ENCODE assay signal across 1 cellular context in the genomic region with DNA sequence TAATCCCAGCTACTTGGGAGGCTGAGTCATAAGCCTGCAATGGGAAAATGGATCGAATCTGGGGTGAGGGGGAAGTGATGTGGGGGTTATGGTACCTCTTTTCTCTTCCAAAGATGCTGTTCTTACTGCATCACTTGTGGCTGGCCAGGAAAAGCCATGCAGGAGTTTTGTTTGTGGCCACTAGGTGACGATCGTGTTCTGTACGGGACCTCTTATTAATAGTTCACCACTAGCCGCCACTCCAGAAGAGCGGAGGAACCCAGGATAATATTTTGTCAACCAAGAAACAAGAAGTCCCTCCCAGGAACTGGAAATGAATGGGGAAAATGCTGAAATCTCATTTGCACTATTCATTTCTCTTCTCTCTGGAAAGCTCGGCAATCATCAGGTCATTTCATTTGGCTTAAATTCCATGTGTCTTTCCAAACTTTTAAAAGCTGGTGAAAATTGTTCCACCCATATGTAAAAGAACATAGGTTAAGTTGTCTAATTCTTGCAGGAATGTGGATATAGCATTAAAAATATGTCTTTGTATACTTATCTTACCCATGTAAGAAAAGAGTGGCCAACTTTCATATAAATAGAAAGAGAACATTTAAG.
TF ChIP-seq lines count a peak whose summit lies in the region.

No MANE protein-coding gene starts in this region.

TF ChIP-seq in HepG2, 621 proteins besides CTCF, POLR2A, EP300 and RAD21 (continued from another document):
- TF ChIP-seq, protein P1, sequence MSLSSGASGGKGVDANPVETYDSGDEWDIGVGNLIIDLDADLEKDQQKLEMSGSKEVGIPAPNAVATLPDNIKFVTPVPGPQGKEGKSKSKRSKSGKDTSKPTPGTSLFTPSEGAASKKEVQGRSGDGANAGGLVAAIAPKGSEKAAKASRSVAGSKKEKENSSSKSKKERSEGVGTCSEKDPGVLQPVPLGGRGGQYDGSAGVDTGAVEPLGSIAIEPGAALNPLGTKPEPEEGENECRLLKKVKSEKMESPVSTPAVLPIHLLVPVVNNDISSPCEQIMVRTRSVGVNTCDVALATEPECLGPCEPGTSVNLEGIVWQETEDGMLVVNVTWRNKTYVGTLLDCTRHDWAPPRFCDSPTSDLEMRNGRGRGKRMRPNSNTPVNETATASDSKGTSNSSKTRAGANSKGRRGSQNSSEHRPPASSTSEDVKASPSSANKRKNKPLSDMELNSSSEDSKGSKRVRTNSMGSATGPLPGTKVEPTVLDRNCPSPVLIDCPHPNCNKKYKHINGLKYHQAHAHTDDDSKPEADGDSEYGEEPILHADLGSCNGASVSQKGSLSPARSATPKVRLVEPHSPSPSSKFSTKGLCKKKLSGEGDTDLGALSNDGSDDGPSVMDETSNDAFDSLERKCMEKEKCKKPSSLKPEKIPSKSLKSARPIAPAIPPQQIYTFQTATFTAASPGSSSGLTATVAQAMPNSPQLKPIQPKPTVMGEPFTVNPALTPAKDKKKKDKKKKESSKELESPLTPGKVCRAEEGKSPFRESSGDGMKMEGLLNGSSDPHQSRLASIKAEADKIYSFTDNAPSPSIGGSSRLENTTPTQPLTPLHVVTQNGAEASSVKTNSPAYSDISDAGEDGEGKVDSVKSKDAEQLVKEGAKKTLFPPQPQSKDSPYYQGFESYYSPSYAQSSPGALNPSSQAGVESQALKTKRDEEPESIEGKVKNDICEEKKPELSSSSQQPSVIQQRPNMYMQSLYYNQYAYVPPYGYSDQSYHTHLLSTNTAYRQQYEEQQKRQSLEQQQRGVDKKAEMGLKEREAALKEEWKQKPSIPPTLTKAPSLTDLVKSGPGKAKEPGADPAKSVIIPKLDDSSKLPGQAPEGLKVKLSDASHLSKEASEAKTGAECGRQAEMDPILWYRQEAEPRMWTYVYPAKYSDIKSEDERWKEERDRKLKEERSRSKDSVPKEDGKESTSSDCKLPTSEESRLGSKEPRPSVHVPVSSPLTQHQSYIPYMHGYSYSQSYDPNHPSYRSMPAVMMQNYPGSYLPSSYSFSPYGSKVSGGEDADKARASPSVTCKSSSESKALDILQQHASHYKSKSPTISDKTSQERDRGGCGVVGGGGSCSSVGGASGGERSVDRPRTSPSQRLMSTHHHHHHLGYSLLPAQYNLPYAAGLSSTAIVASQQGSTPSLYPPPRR (CRISPR knock-in tag; IDR thresholded peaks at IDR 0.05; ENCODE audit: borderline replicate concordance), result no peak
- TF ChIP-seq ZFYVE20 (CRISPR knock-in tag; IDR thresholded peaks at IDR 0.05; ENCODE audit: borderline replicate concordance, low read depth) (no peak), SIX4 (CRISPR knock-in tag; IDR thresholded peaks at IDR 0.05) (no peak), HES4 (CRISPR knock-in tag; IDR thresholded peaks at IDR 0.05; ENCODE audit: borderline replicate concordance) (no peak), ZMYM4 (CRISPR knock-in tag; IDR thresholded peaks at IDR 0.05) (0 out of 2 replicates have a peak, but pooled peaks have one; percentile 15), RFXANK (CRISPR knock-in tag; IDR thresholded peaks at IDR 0.05) (no peak), ZNF317 (CRISPR knock-in tag; IDR thresholded peaks at IDR 0.05) (no peak), ZNF616 (CRISPR knock-in tag; IDR thresholded peaks at IDR 0.05; ENCODE audit: low read depth) (no peak), HMGA1 (CRISPR knock-in tag; conservative IDR thresholded peaks at IDR 0.05) (no peak), HHEX (CRISPR knock-in tag; IDR thresholded peaks at IDR 0.05) (no peak), KLF6 (CRISPR knock-in tag; IDR thresholded peaks at IDR 0.05) (0 out of 2 replicates have a peak, but pooled peaks have one; percentile 31), ZNF292 (CRISPR knock-in tag; IDR thresholded peaks at IDR 0.05; ENCODE audit: borderline replicate concordance, low read depth) (no peak), ADNP (CRISPR knock-in tag; IDR thresholded peaks at IDR 0.05) (no peak), NFKBIZ (CRISPR knock-in tag; IDR thresholded peaks at IDR 0.05) (no peak), ZEB1 (IDR thresholded peaks at IDR 0.05; ENCODE audit: insufficient replicate concordance, low read depth) (no peak), ZNF660 (CRISPR knock-in tag; IDR thresholded peaks at IDR 0.05; ENCODE audit: borderline replicate concordance, low read depth) (no peak), HMG20B (CRISPR knock-in tag; conservative IDR thresholded peaks at IDR 0.05) (no peak), STAG1 (CRISPR knock-in tag; IDR thresholded peaks at IDR 0.05) (peak; percentile 95), ZMAT3 (CRISPR knock-in tag; conservative IDR thresholded peaks at IDR 0.05) (no peak), TOE1 (CRISPR knock-in tag; IDR thresholded peaks at IDR 0.05) (no peak)
- TF ChIP-seq, protein P2, sequence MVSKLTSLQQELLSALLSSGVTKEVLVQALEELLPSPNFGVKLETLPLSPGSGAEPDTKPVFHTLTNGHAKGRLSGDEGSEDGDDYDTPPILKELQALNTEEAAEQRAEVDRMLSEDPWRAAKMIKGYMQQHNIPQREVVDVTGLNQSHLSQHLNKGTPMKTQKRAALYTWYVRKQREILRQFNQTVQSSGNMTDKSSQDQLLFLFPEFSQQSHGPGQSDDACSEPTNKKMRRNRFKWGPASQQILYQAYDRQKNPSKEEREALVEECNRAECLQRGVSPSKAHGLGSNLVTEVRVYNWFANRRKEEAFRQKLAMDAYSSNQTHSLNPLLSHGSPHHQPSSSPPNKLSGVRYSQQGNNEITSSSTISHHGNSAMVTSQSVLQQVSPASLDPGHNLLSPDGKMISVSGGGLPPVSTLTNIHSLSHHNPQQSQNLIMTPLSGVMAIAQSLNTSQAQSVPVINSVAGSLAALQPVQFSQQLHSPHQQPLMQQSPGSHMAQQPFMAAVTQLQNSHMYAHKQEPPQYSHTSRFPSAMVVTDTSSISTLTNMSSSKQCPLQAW (CRISPR knock-in tag; IDR thresholded peaks at IDR 0.05), result 0 out of 2 replicates have a peak, but pooled peaks have one; percentile 31
- TF ChIP-seq, protein P3, sequence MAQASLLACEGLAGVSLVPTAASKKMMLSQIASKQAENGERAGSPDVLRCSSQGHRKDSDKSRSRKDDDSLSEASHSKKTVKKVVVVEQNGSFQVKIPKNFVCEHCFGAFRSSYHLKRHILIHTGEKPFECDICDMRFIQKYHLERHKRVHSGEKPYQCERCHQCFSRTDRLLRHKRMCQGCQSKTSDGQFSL (CRISPR knock-in tag; IDR thresholded peaks at IDR 0.05), result no peak
- TF ChIP-seq, protein P4, sequence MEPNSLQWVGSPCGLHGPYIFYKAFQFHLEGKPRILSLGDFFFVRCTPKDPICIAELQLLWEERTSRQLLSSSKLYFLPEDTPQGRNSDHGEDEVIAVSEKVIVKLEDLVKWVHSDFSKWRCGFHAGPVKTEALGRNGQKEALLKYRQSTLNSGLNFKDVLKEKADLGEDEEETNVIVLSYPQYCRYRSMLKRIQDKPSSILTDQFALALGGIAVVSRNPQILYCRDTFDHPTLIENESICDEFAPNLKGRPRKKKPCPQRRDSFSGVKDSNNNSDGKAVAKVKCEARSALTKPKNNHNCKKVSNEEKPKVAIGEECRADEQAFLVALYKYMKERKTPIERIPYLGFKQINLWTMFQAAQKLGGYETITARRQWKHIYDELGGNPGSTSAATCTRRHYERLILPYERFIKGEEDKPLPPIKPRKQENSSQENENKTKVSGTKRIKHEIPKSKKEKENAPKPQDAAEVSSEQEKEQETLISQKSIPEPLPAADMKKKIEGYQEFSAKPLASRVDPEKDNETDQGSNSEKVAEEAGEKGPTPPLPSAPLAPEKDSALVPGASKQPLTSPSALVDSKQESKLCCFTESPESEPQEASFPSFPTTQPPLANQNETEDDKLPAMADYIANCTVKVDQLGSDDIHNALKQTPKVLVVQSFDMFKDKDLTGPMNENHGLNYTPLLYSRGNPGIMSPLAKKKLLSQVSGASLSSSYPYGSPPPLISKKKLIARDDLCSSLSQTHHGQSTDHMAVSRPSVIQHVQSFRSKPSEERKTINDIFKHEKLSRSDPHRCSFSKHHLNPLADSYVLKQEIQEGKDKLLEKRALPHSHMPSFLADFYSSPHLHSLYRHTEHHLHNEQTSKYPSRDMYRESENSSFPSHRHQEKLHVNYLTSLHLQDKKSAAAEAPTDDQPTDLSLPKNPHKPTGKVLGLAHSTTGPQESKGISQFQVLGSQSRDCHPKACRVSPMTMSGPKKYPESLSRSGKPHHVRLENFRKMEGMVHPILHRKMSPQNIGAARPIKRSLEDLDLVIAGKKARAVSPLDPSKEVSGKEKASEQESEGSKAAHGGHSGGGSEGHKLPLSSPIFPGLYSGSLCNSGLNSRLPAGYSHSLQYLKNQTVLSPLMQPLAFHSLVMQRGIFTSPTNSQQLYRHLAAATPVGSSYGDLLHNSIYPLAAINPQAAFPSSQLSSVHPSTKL (CRISPR knock-in tag; IDR thresholded peaks at IDR 0.05), result 0 out of 2 replicates have a peak, but pooled peaks have one; percentile 13
- TF ChIP-seq, protein P5, sequence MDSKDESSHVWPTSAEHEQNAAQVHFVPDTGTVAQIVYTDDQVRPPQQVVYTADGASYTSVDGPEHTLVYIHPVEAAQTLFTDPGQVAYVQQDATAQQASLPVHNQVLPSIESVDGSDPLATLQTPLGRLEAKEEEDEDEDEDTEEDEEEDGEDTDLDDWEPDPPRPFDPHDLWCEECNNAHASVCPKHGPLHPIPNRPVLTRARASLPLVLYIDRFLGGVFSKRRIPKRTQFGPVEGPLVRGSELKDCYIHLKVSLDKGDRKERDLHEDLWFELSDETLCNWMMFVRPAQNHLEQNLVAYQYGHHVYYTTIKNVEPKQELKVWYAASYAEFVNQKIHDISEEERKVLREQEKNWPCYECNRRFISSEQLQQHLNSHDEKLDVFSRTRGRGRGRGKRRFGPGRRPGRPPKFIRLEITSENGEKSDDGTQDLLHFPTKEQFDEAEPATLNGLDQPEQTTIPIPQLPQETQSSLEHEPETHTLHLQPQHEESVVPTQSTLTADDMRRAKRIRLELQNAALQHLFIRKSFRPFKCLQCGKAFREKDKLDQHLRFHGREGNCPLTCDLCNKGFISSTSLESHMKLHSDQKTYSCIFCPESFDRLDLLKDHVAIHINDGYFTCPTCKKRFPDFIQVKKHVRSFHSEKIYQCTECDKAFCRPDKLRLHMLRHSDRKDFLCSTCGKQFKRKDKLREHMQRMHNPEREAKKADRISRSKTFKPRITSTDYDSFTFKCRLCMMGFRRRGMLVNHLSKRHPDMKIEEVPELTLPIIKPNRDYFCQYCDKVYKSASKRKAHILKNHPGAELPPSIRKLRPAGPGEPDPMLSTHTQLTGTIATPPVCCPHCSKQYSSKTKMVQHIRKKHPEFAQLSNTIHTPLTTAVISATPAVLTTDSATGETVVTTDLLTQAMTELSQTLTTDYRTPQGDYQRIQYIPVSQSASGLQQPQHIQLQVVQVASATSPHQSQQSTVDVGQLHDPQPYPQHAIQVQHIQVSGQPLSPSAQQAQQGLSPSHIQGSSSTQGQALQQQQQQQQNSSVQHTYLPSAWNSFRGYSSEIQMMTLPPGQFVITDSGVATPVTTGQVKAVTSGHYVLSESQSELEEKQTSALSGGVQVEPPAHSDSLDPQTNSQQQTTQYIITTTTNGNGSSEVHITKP (CRISPR knock-in tag; IDR thresholded peaks at IDR 0.05; ENCODE audit: low read depth), result no peak
- TF ChIP-seq, protein P6, sequence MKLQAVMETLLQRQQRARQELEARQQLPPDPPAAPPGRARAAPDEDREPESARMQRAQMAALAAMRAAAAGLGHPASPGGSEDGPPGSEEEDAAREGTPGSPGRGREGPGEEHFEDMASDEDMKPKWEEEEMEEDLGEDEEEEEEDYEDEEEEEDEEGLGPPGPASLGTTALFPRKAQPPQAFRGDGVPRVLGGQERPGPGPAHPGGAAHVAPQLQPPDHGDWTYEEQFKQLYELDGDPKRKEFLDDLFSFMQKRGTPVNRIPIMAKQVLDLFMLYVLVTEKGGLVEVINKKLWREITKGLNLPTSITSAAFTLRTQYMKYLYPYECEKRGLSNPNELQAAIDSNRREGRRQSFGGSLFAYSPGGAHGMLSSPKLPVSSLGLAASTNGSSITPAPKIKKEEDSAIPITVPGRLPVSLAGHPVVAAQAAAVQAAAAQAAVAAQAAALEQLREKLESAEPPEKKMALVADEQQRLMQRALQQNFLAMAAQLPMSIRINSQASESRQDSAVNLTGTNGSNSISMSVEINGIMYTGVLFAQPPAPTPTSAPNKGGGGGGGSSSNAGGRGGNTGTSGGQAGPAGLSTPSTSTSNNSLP (IDR thresholded peaks at IDR 0.05; ENCODE audit: low read depth, low read length), result peak; percentile 48; the same call in 1 of the 2 replicates
